9 cellular contexts compared by ENCODE assay signal in genomic region chr19:17794731-17795494, GRCh38. TPM values are rescaled to one million over a fixed set of nuclear protein-coding genes. Genes with fewer than 3 reads are reported as not detected.
DNase-seq lines count a peak whose midpoint lies in the region; ATAC-seq and TF ChIP-seq lines count a peak whose summit lies in the region.
"Had no signal": no experiment of that assay in that cellular context is flagged by ENCODE, and none has a peak within 500 bp of the region (broad histone marks: within the 10 kb centered on the region; RNA-seq: fewer than 3 reads in every experiment).

B3GNT3 (plus strand) TSS chr19:17795138; CDS start chr19:17807808, 12,670 bp downstream.

- peak; percentile 35 to 56 for ATAC-seq in naive thymus-derived CD8-positive, alpha-beta T cell
- no peak for ATAC-seq in HG02884 (IDR thresholded peaks at IDR 0.05; ENCODE audit: unreplicated experiment)

- H3K9me3 Mint-ChIP-seq in naive thymus-derived CD8-positive, alpha-beta T cell: no peaks in the 10 kb centered on the region
- H3K9me3 Mint-ChIP-seq in T-helper 2 cell treated with Interferon-gamma antibody and Interleukin-4, amounts not matched to agents 5 μg/mL and 100 μg/mL, for 36 hours: no peaks in the 10 kb centered on the region

- H3K4me3 ChIP-seq in coronary artery: peak within 1 kb of the TSS; percentile 51

- peak; percentile 13 for DNase-seq in DMS79 treated with DMSO at 0.1 percent for 48 hours (lab: John Stamatoyannopoulos, UW)
- DNase-seq in DMS79 (lab: John Stamatoyannopoulos, UW): no peak
- DNase-seq in NCI-H2196 treated with DMSO at 0.1 percent for 48 hours (lab: John Stamatoyannopoulos, UW; ENCODE audit: unreplicated experiment): peak; percentile 42
- DNase-seq in coronary artery (ENCODE audit: low spot score): no peak
- peak in 2 of 10 donors; percentile 44 to 48 for DNase-seq in naive thymus-derived CD8-positive, alpha-beta T cell
- DNase-seq in putamen (ENCODE audit: low spot score): no peak
- DNase-seq in T-helper 2 cell treated with Interferon-gamma antibody and Interleukin-4, amounts not matched to agents 5 μg/mL and 100 μg/mL, for 36 hours (ENCODE audit: low spot score): no peak

- peak within 1 kb of the TSS; percentile 25 to 85 (median 74) for H3K27ac Mint-ChIP-seq in naive thymus-derived CD8-positive, alpha-beta T cell
- no peak within 1 kb of the TSS for H3K27ac Mint-ChIP-seq in T-helper 2 cell treated with Interferon-gamma antibody and Interleukin-4, amounts not matched to agents 5 μg/mL and 100 μg/mL, for 36 hours

- peak within 1 kb of the TSS; percentile 55 to 82 (median 70) for H3K4me3 Mint-ChIP-seq in naive thymus-derived CD8-positive, alpha-beta T cell
- H3K4me3 Mint-ChIP-seq in T-helper 2 cell treated with Interferon-gamma antibody and Interleukin-4, amounts not matched to agents 5 μg/mL and 100 μg/mL, for 36 hours: no peak within 1 kb of the TSS

- POLR2A ChIA-PET in naive thymus-derived CD8-positive, alpha-beta T cell (lab: Charles Lee): interaction anchor here (0.5 to 1.7 kb wide), 8 partner anchors 9 to 312 kb away, joined by 3 to 7 read pairs (median 4); no protein-coding TSS in a partner anchor

- H3K36me3 Mint-ChIP-seq in naive thymus-derived CD8-positive, alpha-beta T cell: no peaks in the 10 kb centered on the region
- no peaks in the 10 kb centered on the region for H3K36me3 Mint-ChIP-seq in T-helper 2 cell treated with Interferon-gamma antibody and Interleukin-4, amounts not matched to agents 5 μg/mL and 100 μg/mL, for 36 hours (ENCODE audit: low read depth)

- H3K4me1 Mint-ChIP-seq in naive thymus-derived CD8-positive, alpha-beta T cell: peaks cover 18 to 65% (median 56%) of the 10 kb centered on the region in 4 donors
- peaks cover 3% of the 10 kb centered on the region for H3K4me1 Mint-ChIP-seq in T-helper 2 cell treated with Interferon-gamma antibody and Interleukin-4, amounts not matched to agents 5 μg/mL and 100 μg/mL, for 36 hours (ENCODE audit: low read depth)

- no peak for TF ChIP-seq CTCF in coronary artery (IDR thresholded peaks at IDR 0.05)

- peaks cover 0 to 10% (median 0%) of the 10 kb centered on the region in 5 donors for H3K27me3 Mint-ChIP-seq in naive thymus-derived CD8-positive, alpha-beta T cell
- peaks cover 21% of the 10 kb centered on the region for H3K27me3 Mint-ChIP-seq in T-helper 2 cell treated with Interferon-gamma antibody and Interleukin-4, amounts not matched to agents 5 μg/mL and 100 μg/mL, for 36 hours (ENCODE audit: low read depth)

- H3K27ac ChIP-seq in coronary artery: no peak within 1 kb of the TSS

RNA-seq across cellular contexts. Expression of gene B3GNT3, which starts in this region (rescaled TPM):
- total RNA-seq in naive thymus-derived CD8-positive, alpha-beta T cell: not detected
- polyA plus RNA-seq in naive thymus-derived CD8-positive, alpha-beta T cell: under 1 TPM in 2 of 3 donors, not detected in 1; 0.13 to 0.20 TPM
- total RNA-seq: fibroblast of villous mesenchyme had no signal

Comparison
In these comparisons a context has a peak if more than half of its experiments do, and no peak if none do; other contexts are left out.
1. DNase-seq: peak in DMS79 treated with DMSO at 0.1 percent for 48 hours (single experiment) and NCI-H2196 treated with DMSO at 0.1 percent for 48 hours (single experiment); none in DMS79 (single experiment), coronary artery (single experiment), putamen (single experiment) and T-helper 2 cell treated with Interferon-gamma antibody and Interleukin-4, amounts not matched to agents 5 μg/mL and 100 μg/mL, for 36 hours (single experiment).
2. Peak in ATAC-seq in naive thymus-derived CD8-positive, alpha-beta T cell; RNA of the gene not detected or under 1 TPM.